9 cellular contexts compared by ENCODE assay signal in the genomic region with DNA sequence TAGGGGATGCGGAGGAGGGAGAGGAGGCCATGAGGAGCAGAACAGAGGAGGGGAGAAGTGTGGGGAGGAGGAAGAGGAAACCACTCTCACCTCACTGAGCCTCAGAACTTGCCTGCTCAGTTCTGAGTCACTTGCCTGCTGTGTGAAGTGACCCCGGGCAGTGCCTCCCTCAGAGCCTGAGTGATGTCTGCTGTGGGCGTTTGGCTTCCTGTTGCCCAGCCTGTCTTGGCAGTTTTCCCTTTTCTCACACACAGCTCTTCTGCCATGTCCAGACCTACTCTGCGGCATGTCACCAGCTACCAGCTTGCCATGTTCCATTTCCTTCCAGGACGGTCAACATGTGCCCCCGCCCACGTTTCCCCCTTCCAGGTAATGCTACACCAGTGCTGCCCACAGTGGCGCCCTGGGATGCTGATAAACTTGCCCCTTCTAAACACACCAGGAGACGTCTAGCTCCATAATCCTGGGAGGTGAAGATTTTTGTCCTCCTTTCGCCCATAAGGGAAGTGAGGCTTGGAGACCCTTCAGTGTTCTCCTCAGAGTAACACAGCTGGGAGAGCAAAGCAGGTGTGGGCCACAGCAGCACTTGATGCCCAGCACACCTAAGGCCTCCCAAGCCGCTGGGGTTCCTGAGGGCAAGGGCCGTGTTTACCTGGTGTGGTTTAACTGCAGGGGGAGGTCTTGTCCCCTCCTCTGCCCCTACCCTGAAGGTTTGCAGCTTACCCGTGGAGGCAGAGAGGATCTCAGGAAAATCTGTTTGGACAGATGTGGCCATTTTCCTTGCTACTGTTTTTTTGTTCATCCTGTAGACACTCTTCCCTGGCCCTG.
DNase-seq lines count a peak whose midpoint lies in the region; ATAC-seq and TF ChIP-seq lines count a peak whose summit lies in the region.
"Had no signal": no experiment of that assay in that cellular context is flagged by ENCODE, and none has a peak within 500 bp of the region (broad histone marks: within the 10 kb centered on the region; RNA-seq: fewer than 3 reads in every experiment).

No MANE protein-coding gene starts in this region.

- no peak overlapping the region for H3K4me3 ChIP-seq in AG04449 (ENCODE audit: low read depth, low read length)
- no peak overlapping the region for H3K4me3 ChIP-seq in kidney epithelial cell (ENCODE audit: low read depth, low read length)

- peak; percentile 97 to 98 for ATAC-seq in activated T-cell treated with anti-CD3 and anti-CD28 coated beads, Interleukin-2, amount 50 U/mL, for 72 hours (replicated peaks in 1 of 2)
- ATAC-seq in GM18868 (IDR thresholded peaks at IDR 0.05; ENCODE audit: unreplicated experiment) (no peak), HG02623 (IDR thresholded peaks at IDR 0.05; ENCODE audit: unreplicated experiment) (no peak)

- H3K36me3 Mint-ChIP-seq in activated T-cell treated with anti-CD3 and anti-CD28 coated beads, Interleukin-2, amount 50 U/mL, for 72 hours (ENCODE audit: insufficient read depth in 2 of 2) = peaks cover 0 to 1% of the 10 kb centered on the region in 2 donors
- H3K36me3 Mint-ChIP-seq: IgD-negative memory B cell had no signal

- POLR2A ChIA-PET in AG04449 (lab: Yijun Ruan, JAX) = no interaction called here

- no peaks in the 10 kb centered on the region for H3K27me3 Mint-ChIP-seq in activated T-cell treated with anti-CD3 and anti-CD28 coated beads, Interleukin-2, amount 50 U/mL, for 72 hours (ENCODE audit: low read depth)

- TF ChIP-seq CTCF in AG04449 (IDR thresholded peaks at IDR 0.05; ENCODE audit: insufficient read depth, low read length, missing control alignments) = no peak
- TF ChIP-seq CTCF in kidney epithelial cell (IDR thresholded peaks at IDR 0.05; ENCODE audit: insufficient read depth, low read length, poor library complexity, severe bottlenecking) = no peak

- CTCF ChIA-PET in AG04449 (lab: Yijun Ruan, JAX) = no interaction called here

- H3K4me3 Mint-ChIP-seq in activated T-cell treated with anti-CD3 and anti-CD28 coated beads, Interleukin-2, amount 50 U/mL, for 72 hours = peak overlapping the region; percentile 10 to 35
- H3K4me3 Mint-ChIP-seq: IgD-negative memory B cell had no signal

- peaks cover 13% of the 10 kb centered on the region for H3K27me3 ChIP-seq in kidney epithelial cell (ENCODE audit: control insufficient read depth, insufficient read depth, low read length)

- H3K27ac Mint-ChIP-seq in activated T-cell treated with anti-CD3 and anti-CD28 coated beads, Interleukin-2, amount 50 U/mL, for 72 hours = no peak overlapping the region
- H3K27ac Mint-ChIP-seq: IgD-negative memory B cell had no signal

- peak; percentile 5 for DNase-seq in AG04449 (ENCODE audit: low read depth, low spot score)
- DNase-seq in HK-2 (ENCODE audit: unreplicated experiment) = peak; percentile 66
- peak; percentile 63 to 67 for DNase-seq in activated T-cell treated with anti-CD3 and anti-CD28 coated beads, Interleukin-2, amount 50 U/mL, for 72 hours
- DNase-seq in kidney epithelial cell (ENCODE audit: low read depth) = peak; percentile 52
- DNase-seq in NCI-H1930 (lab: John Stamatoyannopoulos, UW) = no peak
- no peak for DNase-seq in NCI-H146 treated with DMSO at 0.1 percent for 48 hours (lab: John Stamatoyannopoulos, UW; ENCODE audit: unreplicated experiment)

- peaks cover 0 to 1% of the 10 kb centered on the region in 2 donors for H3K9me3 Mint-ChIP-seq in activated T-cell treated with anti-CD3 and anti-CD28 coated beads, Interleukin-2, amount 50 U/mL, for 72 hours
- H3K9me3 Mint-ChIP-seq: IgD-negative memory B cell had no signal

- peaks cover 12% of the 10 kb centered on the region for H3K4me1 Mint-ChIP-seq in activated T-cell treated with anti-CD3 and anti-CD28 coated beads, Interleukin-2, amount 50 U/mL, for 72 hours (ENCODE audit: low read depth)
- H3K4me1 Mint-ChIP-seq: IgD-negative memory B cell had no signal

- H3K36me3 ChIP-seq in kidney epithelial cell (ENCODE audit: control insufficient read depth, insufficient read depth, low read length) = no peaks in the 10 kb centered on the region

Comparison
In these comparisons a context has a peak if more than half of its experiments do, and no peak if none do; other contexts are left out.
1. DNase-seq: peak in AG04449 (single experiment), HK-2 (single experiment), activated T-cell treated with anti-CD3 and anti-CD28 coated beads, Interleukin-2, amount 50 U/mL, for 72 hours (2 of 2) and kidney epithelial cell (single experiment); none in NCI-H1930 (0 of 2) and NCI-H146 treated with DMSO at 0.1 percent for 48 hours (single experiment).
2. ATAC-seq: peak in activated T-cell treated with anti-CD3 and anti-CD28 coated beads, Interleukin-2, amount 50 U/mL, for 72 hours (2 of 2); none in GM18868 (single experiment) and HG02623 (single experiment).